In genomic region chr7:131502810-131503545, GRCh38 we compare ENCODE assay signal across 9 cellular contexts. TPM values are rescaled to one million over a fixed set of nuclear protein-coding genes. Genes with fewer than 3 reads are reported as not detected.
DNase-seq lines count a peak whose midpoint lies in the region; ATAC-seq and TF ChIP-seq lines count a peak whose summit lies in the region.
"Had no signal": no experiment of that assay in that cellular context is flagged by ENCODE, and none has a peak within 500 bp of the region (broad histone marks: within the 10 kb centered on the region; RNA-seq: fewer than 3 reads in every experiment).

No MANE protein-coding gene starts in this region.

- DNase-seq in NCI-H226 (peak; percentile 20), mesenchymal stem cell (peak; percentile 61), Calu3 (no peak), NOMO-1 treated with DMSO at 0.1 percent for 48 hours (lab: John Stamatoyannopoulos, UW; ENCODE audit: unreplicated experiment) (no peak)
- no peak for DNase-seq in activated CD4-positive, CD25-positive, alpha-beta regulatory T cell treated with anti-CD3 and anti-CD28 coated beads, Interleukin-2, amount 50 U/mL, for 72 hours
- DNase-seq: GF-D8 had no signal

- H3K9ac ChIP-seq in BLaER1 treated with 17β-estradiol and CSF1 and Interleukin-3, amounts not matched to agents 10 nM and 100 nM, result no peak overlapping the region; a peak in 1 of 22 replicates
- H3K9ac ChIP-seq in mesenchymal stem cell (ENCODE audit: low read length), result peak overlapping the region; percentile 45

- H3K27me3 Mint-ChIP-seq in Calu3 (ENCODE audit: unreplicated experiment), result no peaks in the 10 kb centered on the region

- H3K27me3 ChIP-seq in BLaER1 treated with 17β-estradiol and CSF1 and Interleukin-3, amounts not matched to agents 10 nM and 100 nM, result no peaks in the 10 kb centered on the region
- H3K27me3 ChIP-seq in ectodermal cell (ENCODE audit: control insufficient read depth, insufficient read depth, low read length, poor library complexity, severe bottlenecking) (no peaks in the 10 kb centered on the region), mesenchymal stem cell (ENCODE audit: control insufficient read depth in 1 of 2, insufficient read depth in 1 of 2, low read length in 2 of 2) (no peaks in the 10 kb centered on the region)

- peak overlapping the region in 8 of 11 experiments; percentile 41 to 71 (median 68); a peak in 15 of 22 replicates for H3K4me2 ChIP-seq in BLaER1 treated with 17β-estradiol and CSF1 and Interleukin-3, amounts not matched to agents 10 nM and 100 nM
- H3K4me2 ChIP-seq in mesenchymal stem cell (ENCODE audit: low read length, poor library complexity, severe bottlenecking), result no peak overlapping the region

- H3K4me1 Mint-ChIP-seq in Calu3 (ENCODE audit: low read depth, unreplicated experiment), result no peaks in the 10 kb centered on the region

- BruUV-seq in Calu3 (replicated peaks; lab: Mats Ljungman, UMichigan), result no TSS peak

- H3K4ac ChIP-seq in mesenchymal stem cell (ENCODE audit: low read depth in 1 of 2, low read length in 2 of 2), result no peak overlapping the region

- no peak overlapping the region for H3K23ac ChIP-seq in mesenchymal stem cell (ENCODE audit: low read length in 2 of 2)

- H3K9me3 Mint-ChIP-seq in Calu3 (ENCODE audit: low read depth, unreplicated experiment), result no peaks in the 10 kb centered on the region

- no peaks in the 10 kb centered on the region for H3K9me3 ChIP-seq in BLaER1 treated with 17β-estradiol and CSF1 and Interleukin-3, amounts not matched to agents 10 nM and 100 nM (replicated peaks in 1 of 11)
- H3K9me3 ChIP-seq in ectodermal cell (ENCODE audit: control insufficient read depth, low read length) (no peaks in the 10 kb centered on the region), mesenchymal stem cell (ENCODE audit: control insufficient read depth, low read length) (no peaks in the 10 kb centered on the region)

- H3K36me3 ChIP-seq in BLaER1 treated with 17β-estradiol and CSF1 and Interleukin-3, amounts not matched to agents 10 nM and 100 nM, result peaks cover 7 to 55% (median 28%) of the 10 kb centered on the region in 11 experiments; a peak in 18 of 22 replicates
- peaks cover 27% of the 10 kb centered on the region for H3K36me3 ChIP-seq in ectodermal cell (ENCODE audit: control insufficient read depth, insufficient read depth, low read length)
- H3K36me3 ChIP-seq in mesenchymal stem cell (ENCODE audit: control insufficient read depth in 1 of 2, insufficient read depth in 2 of 2, low read depth in 1 of 2, low read length in 2 of 2), result peaks cover 1 to 22% of the 10 kb centered on the region in 2 experiments

- no peak overlapping the region for H3K4me3 Mint-ChIP-seq in Calu3 (ENCODE audit: low read depth, unreplicated experiment)

- H3K4me3 ChIP-seq in BLaER1 treated with 17β-estradiol and CSF1 and Interleukin-3, amounts not matched to agents 10 nM and 100 nM, result no peak overlapping the region
- H3K4me3 ChIP-seq in ectodermal cell (ENCODE audit: insufficient read depth, low read depth, low read length) (no peak overlapping the region), mesenchymal stem cell (ENCODE audit: insufficient read depth in 1 of 2, low read depth in 1 of 2, low read length in 2 of 2) (no peak overlapping the region)

- H2AK5ac ChIP-seq in mesenchymal stem cell (ENCODE audit: low read length, severe bottlenecking), result peak overlapping the region; percentile 68

- no peak overlapping the region for H4K91ac ChIP-seq in mesenchymal stem cell (ENCODE audit: low read length)

- no peak overlapping the region for H2BK120ac ChIP-seq in mesenchymal stem cell (ENCODE audit: low read depth, low read length)

- peak overlapping the region; percentile 38 for H2BK15ac ChIP-seq in mesenchymal stem cell (ENCODE audit: low read depth, poor library complexity, severe bottlenecking)

- no peak overlapping the region for H2AFZ ChIP-seq in mesenchymal stem cell (ENCODE audit: low read depth, low read length)

- no peak overlapping the region for H3K14ac ChIP-seq in mesenchymal stem cell (ENCODE audit: low read length in 2 of 2)

- WGBS in ectodermal cell, 2 experiments, result 94 to 95% methylated on average over 10 of the region's 10 CpGs
- WGBS in mesenchymal stem cell, result 89% methylated on average over 9 of the region's 10 CpGs

- no peak overlapping the region for H4K8ac ChIP-seq in mesenchymal stem cell (ENCODE audit: low read length)

- peaks cover 27 to 36% (median 34%) of the 10 kb centered on the region in 10 experiments for H3K4me1 ChIP-seq in BLaER1 treated with 17β-estradiol and CSF1 and Interleukin-3, amounts not matched to agents 10 nM and 100 nM
- H3K4me1 ChIP-seq in ectodermal cell (ENCODE audit: control insufficient read depth, insufficient read depth, low read length), result peaks cover 9% of the 10 kb centered on the region
- peaks cover 21% of the 10 kb centered on the region for H3K4me1 ChIP-seq in mesenchymal stem cell (ENCODE audit: control insufficient read depth, insufficient read depth, low read depth, low read length)

- H3K27ac ChIP-seq in BLaER1 treated with 17β-estradiol and CSF1 and Interleukin-3, amounts not matched to agents 10 nM and 100 nM, result peak overlapping the region in 4 of 11 experiments; percentile 2 to 14 (median 10); a peak in 3 of 22 replicates
- H3K27ac ChIP-seq in ectodermal cell (ENCODE audit: insufficient read depth, low read depth, low read length, poor library complexity, severe bottlenecking) (peak overlapping the region; percentile 38), mesenchymal stem cell (ENCODE audit: low read length, poor library complexity, severe bottlenecking) (peak overlapping the region; percentile 36)

- no peaks in the 10 kb centered on the region for H3K79me1 ChIP-seq in mesenchymal stem cell (replicated peaks; ENCODE audit: low read length, poor library complexity, severe bottlenecking)

- no peak overlapping the region for H2BK5ac ChIP-seq in mesenchymal stem cell (ENCODE audit: low read depth, low read length, poor library complexity, severe bottlenecking)

- peak overlapping the region in 1 of 2 experiments; percentile 31 for H2BK12ac ChIP-seq in mesenchymal stem cell (ENCODE audit: low read length in 2 of 2)

- TF ChIP-seq CTCF in Calu3 (IDR thresholded peaks at IDR 0.05; ENCODE audit: unreplicated experiment), result no peak

- peak overlapping the region; percentile 68 to 86 for H3K18ac ChIP-seq in mesenchymal stem cell (ENCODE audit: low read depth in 1 of 2, low read length in 2 of 2)

- H3K36me3 Mint-ChIP-seq in Calu3 (ENCODE audit: insufficient read depth, unreplicated experiment), result peaks cover 26% of the 10 kb centered on the region

- no peak overlapping the region for H3K27ac Mint-ChIP-seq in Calu3 (ENCODE audit: unreplicated experiment)

- CTCF ChIA-PET in Calu3 (lab: Charles Lee), result no interaction called here

- H4K20me1 ChIP-seq in BLaER1 treated with 17β-estradiol and CSF1 and Interleukin-3, amounts not matched to agents 10 nM and 100 nM, result peaks cover 0 to 38% (median 4%) of the 10 kb centered on the region in 11 experiments; a peak in 8 of 22 replicates

- ATAC-seq in HG02970 (IDR thresholded peaks at IDR 0.05; ENCODE audit: low FRiP score, unreplicated experiment), result no peak

- intact Hi-C loops in Calu3 (cut with micrococcal nuclease; ENCODE audit: unreplicated experiment), result no loop called here

RNA-seq across cellular contexts. Expression of gene PODXL, which starts 53.5 kb away (rescaled TPM):
- 221 TPM for polyA plus RNA-seq in ectodermal cell (2013, experiment 1 of 4)
- polyA plus RNA-seq in ectodermal cell (2013, experiment 2 of 4), result 171 TPM
- 162 TPM for polyA plus RNA-seq in ectodermal cell (2013, experiment 3 of 4)
- 157 TPM for polyA plus RNA-seq in ectodermal cell (2013, experiment 4 of 4)
- polyA plus RNA-seq in mesenchymal stem cell (2013, experiment 1 of 2), result 1.1 TPM
- 1.1 TPM for polyA plus RNA-seq in mesenchymal stem cell (2013, experiment 2 of 2)
- total RNA-seq in Calu3 (2022), result 15.5 and 24.7 TPM in 2 replicates

Comparison
In these comparisons a context has a peak if more than half of its experiments do, and no peak if none do; other contexts are left out.
1. DNase-seq: peak in NCI-H226 (single experiment) and mesenchymal stem cell (single experiment); none in Calu3 (single experiment), NOMO-1 treated with DMSO at 0.1 percent for 48 hours (single experiment) and activated CD4-positive, CD25-positive, alpha-beta regulatory T cell treated with anti-CD3 and anti-CD28 coated beads, Interleukin-2, amount 50 U/mL, for 72 hours (single experiment).